In the genomic region with DNA sequence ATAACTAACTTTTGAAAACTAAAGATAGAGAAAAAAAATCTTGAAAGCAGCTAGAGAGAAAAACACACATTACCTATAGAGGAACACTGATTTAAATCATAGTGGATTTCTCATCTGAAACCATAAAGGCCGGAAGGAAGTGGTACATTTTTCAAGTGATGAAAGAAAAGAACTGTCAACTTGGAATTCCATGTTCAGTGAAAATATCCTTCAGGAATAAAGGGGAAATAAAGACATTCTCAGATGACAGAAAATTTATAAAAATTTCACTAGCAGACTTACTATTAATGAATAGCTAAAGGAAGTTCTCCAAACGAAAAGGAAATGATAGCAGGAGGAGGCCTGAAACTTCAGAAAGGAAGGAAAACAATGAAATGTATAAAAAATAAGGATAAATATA, we compare ENCODE assay signal across 17 cellular contexts.
"Had no signal": no experiment of that assay in that cellular context is flagged by ENCODE, and none has a peak within 500 bp of the region (broad histone marks: within the 10 kb centered on the region; RNA-seq: fewer than 3 reads in every experiment).

No MANE protein-coding gene starts in this region.

- H3K27me3 Mint-ChIP-seq: activated CD4-positive, alpha-beta memory T cell treated with anti-CD3 and anti-CD28 coated beads for 36 hours; activated naive CD8-positive, alpha-beta T cell; activated T-helper 17 cell treated with anti-CD3 and anti-CD28 coated beads, Interleukin-2, amount 50 U/mL, for 72 hours; central memory CD8-positive, alpha-beta T cell; T-helper 17 cell had no signal

- H3K27ac Mint-ChIP-seq: activated CD4-positive, alpha-beta memory T cell treated with anti-CD3 and anti-CD28 coated beads for 36 hours; activated CD4-positive, alpha-beta T cell treated with anti-CD3 and anti-CD28 coated beads, Interleukin-2, amount 10 ng/mL, durations not matched to agents 24 days and 14 days; activated naive CD4-positive, alpha-beta T cell treated with anti-CD3 and anti-CD28 coated beads for 36 hours; activated naive CD8-positive, alpha-beta T cell; activated T-helper 17 cell treated with anti-CD3 and anti-CD28 coated beads, Interleukin-2, amount 50 U/mL, for 72 hours; T-helper 17 cell; WTC11 had no signal

- H3K36me3 Mint-ChIP-seq: activated CD4-positive, alpha-beta memory T cell treated with anti-CD3 and anti-CD28 coated beads for 36 hours; activated naive CD8-positive, alpha-beta T cell; brain; WTC11 had no signal

- H3K4me3 Mint-ChIP-seq: activated naive CD8-positive, alpha-beta T cell had no signal

- DNase-seq: activated CD4-positive, alpha-beta memory T cell treated with anti-CD3 and anti-CD28 coated beads for 36 hours; activated CD4-positive, alpha-beta T cell treated with anti-CD3 and anti-CD28 coated beads for 1 hour; activated CD4-positive, alpha-beta T cell treated with anti-CD3 and anti-CD28 coated beads, Interleukin-2, amount 10 ng/mL, durations not matched to agents 24 days and 14 days; activated gamma-delta T cell; activated naive CD4-positive, alpha-beta T cell treated with anti-CD3 and anti-CD28 coated beads for 36 hours; activated T-cell treated with anti-CD3 and anti-CD28 coated beads for 4 hours; activated T-cell treated with anti-CD3 and anti-CD28 coated beads, Interleukin-2, amount 50 U/mL, for 48 hours; Karpas-422; NCI-H1436 treated with DMSO at 0.1 percent for 48 hours; PC-9; T-helper 17 cell; T-helper 9 cell had no signal

- H3K9me3 Mint-ChIP-seq: activated CD4-positive, alpha-beta memory T cell treated with anti-CD3 and anti-CD28 coated beads for 36 hours; activated CD4-positive, alpha-beta T cell treated with anti-CD3 and anti-CD28 coated beads, Interleukin-2, amount 10 ng/mL, durations not matched to agents 24 days and 14 days; activated naive CD4-positive, alpha-beta T cell treated with anti-CD3 and anti-CD28 coated beads for 36 hours; activated T-helper 17 cell treated with anti-CD3 and anti-CD28 coated beads, Interleukin-2, amount 50 U/mL, for 72 hours; brain; central memory CD8-positive, alpha-beta T cell; WTC11 had no signal

- H3K4me1 Mint-ChIP-seq: activated CD4-positive, alpha-beta T cell treated with anti-CD3 and anti-CD28 coated beads, Interleukin-2, amount 10 ng/mL, durations not matched to agents 24 days and 14 days; activated T-helper 17 cell treated with anti-CD3 and anti-CD28 coated beads, Interleukin-2, amount 50 U/mL, for 72 hours; brain; central memory CD8-positive, alpha-beta T cell; T-helper 17 cell had no signal

- H3K27ac ChIP-seq: PC-9 had no signal
